In the genomic region with DNA sequence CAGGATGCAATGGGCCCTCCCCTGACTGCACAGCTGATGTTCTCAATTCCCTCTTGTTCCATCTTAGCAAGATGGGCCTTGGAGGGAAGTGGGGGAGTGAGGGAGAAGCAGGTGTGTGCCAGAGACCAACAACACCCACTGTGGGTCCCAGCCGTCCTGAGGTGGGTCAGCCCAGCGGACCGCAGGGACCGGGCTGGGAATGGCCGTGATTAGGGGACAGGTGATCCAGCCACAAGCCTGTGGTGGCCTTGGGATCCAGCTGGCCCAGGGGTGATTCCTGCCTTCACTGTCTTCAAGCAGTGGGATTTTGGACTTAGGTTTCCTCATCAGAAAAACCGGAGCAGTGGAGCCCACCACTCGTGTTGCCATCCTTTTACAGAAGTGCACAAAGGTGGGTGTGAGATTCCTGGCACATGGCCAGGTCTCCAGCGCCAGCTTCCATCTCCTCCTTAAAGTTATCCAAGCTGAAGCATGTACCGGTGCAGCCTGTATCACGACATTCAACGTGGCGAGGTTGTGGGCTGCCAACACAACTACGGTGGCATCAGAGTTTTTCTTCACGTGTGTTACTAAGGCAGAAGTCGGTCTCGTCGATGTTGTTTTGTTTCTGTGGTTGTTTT, we compare ENCODE assay signal across 1 cellular context.
TF ChIP-seq lines count a peak whose summit lies in the region.

No MANE protein-coding gene starts in this region.

TF ChIP-seq in SK-N-SH, 30 proteins besides CTCF, POLR2A, EP300 and RAD21 (continued from another document):
- TF ChIP-seq, protein P1, sequence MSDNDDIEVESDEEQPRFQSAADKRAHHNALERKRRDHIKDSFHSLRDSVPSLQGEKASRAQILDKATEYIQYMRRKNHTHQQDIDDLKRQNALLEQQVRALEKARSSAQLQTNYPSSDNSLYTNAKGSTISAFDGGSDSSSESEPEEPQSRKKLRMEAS (IDR thresholded peaks at IDR 0.05; ENCODE audit: low read depth): no peak
- TF ChIP-seq NFIC (IDR thresholded peaks at IDR 0.05; ENCODE audit: borderline replicate concordance) (no peak), SMC3 (IDR thresholded peaks at IDR 0.05; ENCODE audit: low read depth, low read length) (no peak), FOXM1 (IDR thresholded peaks at IDR 0.05; ENCODE audit: low read depth) (no peak), SIN3A (IDR thresholded peaks at IDR 0.05; ENCODE audit: borderline replicate concordance, low read depth, low read length) (no peak), NRF1 (IDR thresholded peaks at IDR 0.05; ENCODE audit: low read depth, low read length) (no peak), FOXJ3 (CRISPR knock-in tag; IDR thresholded peaks at IDR 0.05) (no peak), RCOR1 (IDR thresholded peaks at IDR 0.05; ENCODE audit: low read length) (no peak), GABPA (IDR thresholded peaks at IDR 0.05; ENCODE audit: low read depth) (no peak), EZH2phosphoT487 (IDR thresholded peaks at IDR 0.05; ENCODE audit: borderline replicate concordance, low read depth) (no peak)
- TF ChIP-seq, protein P2, sequence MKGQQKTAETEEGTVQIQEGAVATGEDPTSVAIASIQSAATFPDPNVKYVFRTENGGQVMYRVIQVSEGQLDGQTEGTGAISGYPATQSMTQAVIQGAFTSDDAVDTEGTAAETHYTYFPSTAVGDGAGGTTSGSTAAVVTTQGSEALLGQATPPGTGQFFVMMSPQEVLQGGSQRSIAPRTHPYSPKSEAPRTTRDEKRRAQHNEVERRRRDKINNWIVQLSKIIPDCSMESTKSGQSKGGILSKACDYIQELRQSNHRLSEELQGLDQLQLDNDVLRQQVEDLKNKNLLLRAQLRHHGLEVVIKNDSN (IDR thresholded peaks at IDR 0.05; ENCODE audit: borderline replicate concordance, low read depth): no peak
